ENCODE assay signal across 1 cellular context in the genomic region with DNA sequence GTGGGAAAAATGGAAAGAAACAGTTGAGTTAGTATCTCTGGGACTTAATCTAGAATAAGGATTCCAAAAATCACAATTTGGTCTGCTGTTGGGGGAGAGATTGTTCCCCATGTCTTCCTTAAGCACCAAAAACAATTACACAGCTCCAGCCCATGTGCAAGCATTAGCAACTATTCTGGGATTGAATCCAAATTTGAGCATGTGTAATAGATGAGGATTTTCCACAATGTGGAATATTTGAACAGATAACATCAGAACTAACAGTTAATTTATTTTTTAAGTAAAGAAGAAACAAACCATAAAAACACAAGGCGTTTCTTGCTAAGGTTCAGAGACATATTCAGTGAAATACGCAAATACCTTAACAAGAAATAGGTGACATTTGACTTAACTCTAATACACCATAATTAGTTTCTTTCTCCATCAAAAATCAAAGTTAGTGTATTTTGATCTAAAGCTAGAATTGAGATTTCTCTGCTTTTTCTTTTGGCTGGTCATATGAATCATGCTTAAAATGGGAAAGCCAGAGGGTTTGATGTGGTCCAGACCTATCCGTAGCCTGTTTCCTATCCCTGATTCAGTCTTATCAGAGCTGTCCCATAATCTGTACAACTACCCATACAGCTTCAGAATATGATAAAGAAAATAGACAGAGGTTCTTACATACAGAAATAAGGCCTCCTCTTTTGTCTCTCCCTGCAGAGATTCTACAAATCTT.
TF ChIP-seq lines count a peak whose summit lies in the region.

No MANE protein-coding gene starts in this region.

TF ChIP-seq in endothelial cell of umbilical vein, 7 proteins besides CTCF, POLR2A, EP300 and RAD21 (continued from another document):
- TF ChIP-seq, protein P1, sequence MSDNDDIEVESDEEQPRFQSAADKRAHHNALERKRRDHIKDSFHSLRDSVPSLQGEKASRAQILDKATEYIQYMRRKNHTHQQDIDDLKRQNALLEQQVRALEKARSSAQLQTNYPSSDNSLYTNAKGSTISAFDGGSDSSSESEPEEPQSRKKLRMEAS (IDR thresholded peaks at IDR 0.05; ENCODE audit: insufficient read depth, insufficient read length) = no peak
- no peak for TF ChIP-seq MYC (IDR thresholded peaks at IDR 0.05; ENCODE audit: low read depth, low read length)
